In genomic region chr2:275457-275856, GRCh38 we compare ENCODE assay signal across 13 cellular contexts. TPM values are rescaled to one million over a fixed set of nuclear protein-coding genes. Genes with fewer than 3 reads are reported as not detected.
DNase-seq lines count a peak whose midpoint lies in the region; ATAC-seq, FAIRE-seq and TF ChIP-seq lines count a peak whose summit lies in the region.
"Had no signal": no experiment of that assay in that cellular context is flagged by ENCODE, and none has a peak within 500 bp of the region (broad histone marks: within the 10 kb centered on the region; RNA-seq: fewer than 3 reads in every experiment).

No MANE protein-coding gene starts in this region.

- H2AK5ac ChIP-seq in trophoblast cell (ENCODE audit: low read length) = no peak overlapping the region

- H3K4me2 ChIP-seq in OCI-LY3 (ENCODE audit: low read length) = 0 out of 2 replicates have a peak overlapping the region, but pooled peaks have one; percentile 2
- H3K4me2 ChIP-seq in trophoblast cell (ENCODE audit: low read length) = no peak overlapping the region
- H3K4me2 ChIP-seq: GM23338 had no signal

- H4K12ac ChIP-seq in trophoblast cell (ENCODE audit: low read depth, low read length) = no peak overlapping the region

- H3K27me3 ChIP-seq in OCI-LY3 (ENCODE audit: low read depth, low read length) (no peaks in the 10 kb centered on the region), trophoblast cell (ENCODE audit: insufficient read depth, low read length) (no peaks in the 10 kb centered on the region)

- intact Hi-C loops in left ventricle myocardium superior (cut with micrococcal nuclease) = no loop called here

- H3K4me1 ChIP-seq in OCI-LY3 (ENCODE audit: low read length) = peaks cover 14% of the 10 kb centered on the region
- no peaks in the 10 kb centered on the region for H3K4me1 ChIP-seq in trophoblast cell (ENCODE audit: control insufficient read depth in 1 of 2, insufficient read depth in 2 of 2, low read length in 2 of 2)

- no peak for TF ChIP-seq CTCF in OCI-LY3 (IDR thresholded peaks at IDR 0.05; ENCODE audit: low read depth, low read length)

- peak; percentile 84 for FAIRE-seq in GM18507 (lab: Jason Lieb, UNC)

- WGBS in trophoblast cell (ENCODE audit: extremely low coverage, insufficient coverage, insufficient read length) = no CpG with 5 or more reads among the region's 6 CpGs

- no peak overlapping the region for H2BK5ac ChIP-seq in trophoblast cell (ENCODE audit: low read depth, low read length, poor library complexity)

- H3K79me2 ChIP-seq in OCI-LY3 (ENCODE audit: low read length) (peaks cover 62% of the 10 kb centered on the region), trophoblast cell (ENCODE audit: control insufficient read depth, insufficient read depth, low read length, poor library complexity) (peaks cover 1% of the 10 kb centered on the region)

- no peak overlapping the region for H2AFZ ChIP-seq in OCI-LY3 (ENCODE audit: low read depth, low read length)
- H2AFZ ChIP-seq in trophoblast cell (ENCODE audit: insufficient read depth, low read length, poor library complexity) = no peak overlapping the region
- H2AFZ ChIP-seq: GM23338 had no signal

- DNase-seq in GM18507 (ENCODE audit: extremely low spot score, insufficient read length, low read depth) (no peak), iPS-NIHi7 (ENCODE audit: extremely low spot score) (no peak), trophoblast cell (no peak), DMS53 treated with DMSO at 0.1 percent for 48 hours (lab: John Stamatoyannopoulos, UW; ENCODE audit: unreplicated experiment) (no peak), left ventricle myocardium superior (no peak)
- DNase-seq: activated CD8-positive, alpha-beta memory T cell treated with anti-CD3 and anti-CD28 coated beads for 24 hours; left cardiac atrium; NCI-H1694 treated with DMSO at 0.1 percent for 48 hours had no signal

- no peak overlapping the region for H3K23ac ChIP-seq in trophoblast cell (ENCODE audit: low read length)

- no peak overlapping the region for H2BK120ac ChIP-seq in trophoblast cell (ENCODE audit: insufficient read depth, low read length, poor library complexity)

- no peaks in the 10 kb centered on the region for H3K79me1 ChIP-seq in trophoblast cell (ENCODE audit: low read length)

- H2BK12ac ChIP-seq in trophoblast cell (ENCODE audit: low read length) = no peak overlapping the region

- peaks cover 42% of the 10 kb centered on the region for H4K20me1 ChIP-seq in OCI-LY3 (ENCODE audit: insufficient read depth, low read length)

- H3K4me3 ChIP-seq in OCI-LY3 (ENCODE audit: low read length) = no peak overlapping the region
- no peak overlapping the region for H3K4me3 ChIP-seq in trophoblast cell (ENCODE audit: low read depth, low read length)
- H3K4me3 ChIP-seq: GM23338, SK-N-MC had no signal

- ATAC-seq in GM21423 (IDR thresholded peaks at IDR 0.05; ENCODE audit: unreplicated experiment) (peak; percentile 95), HG03103 (IDR thresholded peaks at IDR 0.05; ENCODE audit: low read depth, unreplicated experiment) (peak; percentile 95), left ventricle myocardium superior (no peak)
- ATAC-seq: GM23338, left cardiac atrium had no signal

- no peak overlapping the region for H3K14ac ChIP-seq in trophoblast cell (ENCODE audit: low read length)

- H4K91ac ChIP-seq in trophoblast cell (ENCODE audit: low read depth, low read length) = no peak overlapping the region

- H3K27ac ChIP-seq in OCI-LY3 (ENCODE audit: low read length) = no peak overlapping the region
- H3K27ac ChIP-seq in trophoblast cell (ENCODE audit: low read depth, low read length) = no peak overlapping the region
- H3K27ac ChIP-seq: SK-N-MC had no signal

- H3K9ac ChIP-seq in OCI-LY3 (ENCODE audit: low read length) (no peak overlapping the region), trophoblast cell (ENCODE audit: low read length) (no peak overlapping the region)

- H3K18ac ChIP-seq in trophoblast cell (ENCODE audit: low read length) = no peak overlapping the region

- no peak overlapping the region for H4K8ac ChIP-seq in trophoblast cell (ENCODE audit: low read depth, low read length)

- H3K36me3 ChIP-seq in OCI-LY3 (replicated peaks; ENCODE audit: low read depth, low read length) = peaks cover 54% of the 10 kb centered on the region
- peaks cover 13 to 33% of the 10 kb centered on the region in 2 experiments for H3K36me3 ChIP-seq in trophoblast cell (ENCODE audit: control insufficient read depth in 1 of 2, insufficient read depth in 2 of 2, low read length in 2 of 2)

- no peak overlapping the region for H3K4ac ChIP-seq in trophoblast cell (ENCODE audit: low read depth, low read length)

- H3K9me3 ChIP-seq in OCI-LY3 (ENCODE audit: insufficient read depth, low read length) (no peaks in the 10 kb centered on the region), trophoblast cell (ENCODE audit: insufficient read depth, low read depth, low read length) (peaks cover 2% of the 10 kb centered on the region)

RNA-seq across cellular contexts. Expression of gene ACP1, which starts 10.7 kb away (rescaled TPM):
- 126 TPM in 2 replicates for polyA plus RNA-seq in trophoblast cell (2013)
- 72.9 TPM for total RNA-seq in left ventricle myocardium superior

RNA-seq across cellular contexts. Expression of gene SH3YL1, which starts 11.6 kb away (rescaled TPM):
- polyA plus RNA-seq in trophoblast cell (2013) = 43.4 and 44.4 TPM in 2 replicates
- 13.4 TPM for total RNA-seq in left ventricle myocardium superior

RNA-seq across cellular contexts. Expression of gene ALKAL2, which starts 12.4 kb away (rescaled TPM):
- polyA plus RNA-seq in trophoblast cell (2013) = 0.74 and 0.75 TPM in 2 replicates
- 1.3 TPM for total RNA-seq in left ventricle myocardium superior
